Comparison of ENCODE assay signal across 27 cellular contexts in the genomic region with DNA sequence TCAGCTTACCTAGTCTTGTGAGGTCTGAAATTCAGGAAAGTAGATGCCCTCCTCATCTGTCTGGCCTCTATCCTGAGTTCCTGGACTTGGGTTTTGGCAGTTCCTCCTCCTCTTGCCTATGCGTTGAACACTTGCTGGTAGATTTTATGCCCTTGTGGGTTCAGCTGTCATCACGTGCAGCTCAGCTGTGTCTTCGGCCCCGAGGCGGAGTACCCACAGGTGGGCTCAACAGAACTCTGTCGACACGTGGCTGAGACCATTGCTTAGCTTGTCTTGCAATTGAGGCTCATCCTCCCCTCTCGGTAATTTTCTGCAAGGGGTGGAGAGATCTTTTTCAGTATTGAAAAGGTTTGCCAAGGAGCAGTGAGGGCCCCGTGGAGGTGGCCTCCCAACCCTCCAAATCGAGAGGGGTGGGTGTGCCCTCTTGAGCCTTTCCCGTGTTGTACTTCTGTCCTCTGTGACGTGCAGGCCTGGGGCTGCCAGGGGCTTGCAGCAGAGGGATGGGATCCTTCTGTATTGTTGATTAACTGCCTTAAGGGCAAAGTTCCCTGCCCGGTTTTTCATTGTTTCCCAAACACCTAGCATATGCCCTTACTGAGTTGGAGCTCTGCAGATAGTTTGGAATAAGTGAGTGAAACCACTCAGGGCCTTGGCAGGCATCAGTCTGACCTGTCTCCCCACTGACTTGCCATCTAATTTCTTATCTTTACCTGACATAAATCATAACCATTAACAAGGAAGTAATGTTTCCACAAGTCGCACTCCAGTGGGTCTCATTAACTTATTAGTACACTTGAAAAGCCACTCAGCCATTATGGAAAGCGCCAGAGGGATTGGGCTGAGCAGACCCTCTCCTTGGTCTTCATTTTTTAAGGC. TPM values are rescaled to one million over a fixed set of nuclear protein-coding genes. Genes with fewer than 3 reads are reported as not detected.
DNase-seq lines count a peak whose midpoint lies in the region; ATAC-seq lines count a peak whose summit lies in the region.
"Had no signal": no experiment of that assay in that cellular context is flagged by ENCODE, and none has a peak within 500 bp of the region (broad histone marks: within the 10 kb centered on the region; RNA-seq: fewer than 3 reads in every experiment).

No MANE protein-coding gene starts in this region.

- H3K36me3 ChIP-seq in duodenal mucosa (ENCODE audit: control insufficient read depth in 1 of 2, insufficient read depth in 2 of 2, low read length in 2 of 2) = no peaks in the 10 kb centered on the region
- H3K36me3 ChIP-seq: thyroid gland had no signal

- H3K27me3 ChIP-seq in duodenal mucosa (ENCODE audit: control insufficient read depth in 1 of 2, insufficient read depth in 2 of 2, low read length in 2 of 2) = no peaks in the 10 kb centered on the region
- H3K27me3 ChIP-seq: dorsolateral prefrontal cortex, heart left ventricle, thyroid gland had no signal

- no peak for ATAC-seq in HG03025 (IDR thresholded peaks at IDR 0.05; ENCODE audit: low FRiP score, unreplicated experiment)
- ATAC-seq: activated naive CD4-positive, alpha-beta T cell treated with anti-CD3 and anti-CD28 coated beads, Interleukin-2, amount 50 U/mL, for 72 hours; activated T-cell treated with anti-CD3 and anti-CD28 coated beads, Interleukin-2, amount 50 U/mL, for 4 hours; GM23338; heart left ventricle; left ventricle myocardium superior; PC-3 had no signal

- peak overlapping the region; percentile 19 to 27 for H3K9ac ChIP-seq in duodenal mucosa (ENCODE audit: low read depth in 1 of 2, low read length in 2 of 2)

- no peak overlapping the region for H3K27ac ChIP-seq in duodenal mucosa (ENCODE audit: low read depth, low read length)
- H3K27ac ChIP-seq: epithelial cell of prostate, heart left ventricle, thyroid gland had no signal

- no peaks in the 10 kb centered on the region for H3K9me3 ChIP-seq in duodenal mucosa (ENCODE audit: control insufficient read depth in 1 of 2, low read length in 2 of 2)
- H3K9me3 ChIP-seq: heart left ventricle, thyroid gland had no signal

- H3K4me1 ChIP-seq in duodenal mucosa (ENCODE audit: control insufficient read depth in 1 of 2, insufficient read depth in 2 of 2, low read length in 2 of 2) = peaks cover 36 to 42% of the 10 kb centered on the region in 2 donors

- peak overlapping the region; percentile 10 to 25 for H3K4me3 ChIP-seq in duodenal mucosa (ENCODE audit: low read depth in 1 of 2, low read length in 2 of 2)
- H3K4me3 ChIP-seq: dorsolateral prefrontal cortex, GM23338, heart left ventricle, thyroid gland had no signal

- peak; percentile 83 for DNase-seq in DMS79 (lab: John Stamatoyannopoulos, UW)
- DNase-seq in MV-4-11 (lab: John Stamatoyannopoulos, UW) = peak; percentile 15
- DNase-seq in renal cortical epithelial cell (ENCODE audit: low read depth) = peak; percentile 9
- DNase-seq in NCI-H2227 (lab: John Stamatoyannopoulos, UW; ENCODE audit: unreplicated experiment) = no peak
- DNase-seq in activated naive CD4-positive, alpha-beta T cell (lab: John Stamatoyannopoulos, UW) = no peak
- DNase-seq: activated CD8-positive, alpha-beta memory T cell treated with anti-CD3 and anti-CD28 coated beads for 24 hours; activated T-cell treated with anti-CD3 and anti-CD28 coated beads, Interleukin-2, amount 50 U/mL, for 4 hours; COR-L47; dorsolateral prefrontal cortex; EL; heart left ventricle; left ventricle myocardium superior; NCI-H187; NCI-H2227 treated with DMSO at 0.1 percent for 48 hours; NCI-H774; PC-3; SHP77; stimulated activated CD4-positive, alpha-beta T cell treated with anti-CD3 and anti-CD28 coated beads, Interleukin-2, amount 100 ng/mL, for 48 hours; stimulated activated naive CD4-positive, alpha-beta T cell treated with Interleukin-2 at 50 U/mL for 16 hours; SW 1271; thyroid gland had no signal

RNA-seq across cellular contexts. Expression of gene CENPS, which starts 2.9 kb away (rescaled TPM):
- total RNA-seq in renal cortical epithelial cell = 7.6 and 16.7 TPM in 2 replicates

RNA-seq across cellular contexts. Expression of gene CORT, which starts 16.7 kb away (rescaled TPM):
- total RNA-seq in renal cortical epithelial cell = 0.69 TPM in 1 of 2 replicates, not detected in the other
- total RNA-seq: GM23338, left ventricle myocardium superior, M059J, PC-3 had no signal

RNA-seq across cellular contexts. Expression of gene PGD, which starts 34.3 kb away (rescaled TPM):
- 80.4 and 87.1 TPM in 2 replicates for total RNA-seq in renal cortical epithelial cell

RNA-seq across cellular contexts. Expression of gene DFFA, which starts 39.2 kb away (rescaled TPM):
- 61.6 and 69.3 TPM in 2 replicates for total RNA-seq in renal cortical epithelial cell

RNA-seq across cellular contexts. Expression of gene PEX14, which starts 41.6 kb away (rescaled TPM):
- total RNA-seq in renal cortical epithelial cell = 10.2 and 26.1 TPM in 2 replicates

Comparison
In these comparisons a context has a peak if more than half of its experiments do, and no peak if none do; other contexts are left out.
1. DNase-seq: peak in DMS79 (single experiment), MV-4-11 (single experiment) and renal cortical epithelial cell (single experiment); none in NCI-H2227 (single experiment) and activated naive CD4-positive, alpha-beta T cell (0 of 4).